37 cellular contexts compared by ENCODE assay signal in genomic region chr7:1438208-1438607, GRCh38.
"Had no signal": no experiment of that assay in that cellular context is flagged by ENCODE, and none has a peak within 500 bp of the region (broad histone marks: within the 10 kb centered on the region; RNA-seq: fewer than 3 reads in every experiment).

No MANE protein-coding gene starts in this region.

- H3K27ac Mint-ChIP-seq: activated B cell treated with CpG ODN at 0.5 μM for 24 hours; activated CD4-positive, alpha-beta memory T cell treated with anti-CD3 and anti-CD28 coated beads for 36 hours; activated CD4-positive, alpha-beta T cell treated with anti-CD3 and anti-CD28 coated beads, Interleukin-2, amount 10 ng/mL, durations not matched to agents 24 days and 14 days; activated CD8-positive, alpha-beta T cell treated with anti-CD3 and anti-CD28 coated beads for 36 hours; activated naive CD4-positive, alpha-beta T cell treated with anti-CD3 and anti-CD28 coated beads, Interleukin-2, amount 50 U/mL, for 72 hours; activated naive CD8-positive, alpha-beta T cell treated with anti-CD3 and anti-CD28 coated beads for 36 hours; activated T-cell treated with anti-CD3 and anti-CD28 coated beads, Interleukin-2, amount 50 U/mL, for 72 hours; activated T-helper 1 cell treated with anti-CD3 and anti-CD28 coated beads, Interleukin-12 subunit alpha, Interleukin-12 subunit beta, Interleukin-2, Interleukin-4 antibody, amounts not matched to agents 30 ng/mL and 10 ng/mL and 1 ng/mL, durations not matched to agents 14 hours and 24 hours and 36 hours; activated T-helper 17 cell treated with anti-CD3 and anti-CD28 coated beads, Interleukin-2, amount 50 U/mL, for 72 hours; T-helper 1 cell treated with Interleukin-12 subunit alpha and Interleukin-12 subunit beta and Interleukin-4 antibody, amounts not matched to agents 30 μg/mL and 1 μg/mL, for 36 hours; T-helper 2 cell treated with Interferon-gamma antibody and Interleukin-4, amounts not matched to agents 5 μg/mL and 100 μg/mL, for 36 hours had no signal

- H3K4me1 ChIP-seq: body of pancreas, breast epithelium had no signal

- H3K36me3 Mint-ChIP-seq: activated CD4-positive, alpha-beta memory T cell treated with anti-CD3 and anti-CD28 coated beads for 36 hours; activated naive CD4-positive, alpha-beta T cell treated with anti-CD3 and anti-CD28 coated beads, Interleukin-2, amount 50 U/mL, for 72 hours; activated naive CD8-positive, alpha-beta T cell treated with anti-CD3 and anti-CD28 coated beads for 36 hours had no signal

- H3K9me3 ChIP-seq: adrenal gland, body of pancreas, breast epithelium had no signal

- H3K27me3 Mint-ChIP-seq: activated CD4-positive, alpha-beta memory T cell treated with anti-CD3 and anti-CD28 coated beads for 36 hours; activated CD4-positive, alpha-beta T cell treated with anti-CD3 and anti-CD28 coated beads, Interleukin-2, amount 10 ng/mL, durations not matched to agents 24 days and 14 days; activated CD8-positive, alpha-beta T cell treated with anti-CD3 and anti-CD28 coated beads for 36 hours; activated naive CD8-positive, alpha-beta T cell treated with anti-CD3 and anti-CD28 coated beads for 36 hours; activated T-helper 17 cell treated with anti-CD3 and anti-CD28 coated beads, Interleukin-2, amount 50 U/mL, for 72 hours had no signal

- H3K4me3 Mint-ChIP-seq: activated B cell treated with CpG ODN at 0.5 μM for 24 hours; activated CD4-positive, alpha-beta memory T cell treated with anti-CD3 and anti-CD28 coated beads for 36 hours; activated CD4-positive, alpha-beta T cell treated with anti-CD3 and anti-CD28 coated beads, Interleukin-2, amount 10 ng/mL, durations not matched to agents 24 days and 14 days; activated CD8-positive, alpha-beta T cell treated with anti-CD3 and anti-CD28 coated beads for 36 hours; activated naive CD8-positive, alpha-beta T cell treated with anti-CD3 and anti-CD28 coated beads for 36 hours; activated T-cell treated with anti-CD3 and anti-CD28 coated beads, Interleukin-2, amount 50 U/mL, for 4 hours; activated T-cell treated with anti-CD3 and anti-CD28 coated beads, Interleukin-2, amount 50 U/mL, for 72 hours; activated T-helper 1 cell treated with anti-CD3 and anti-CD28 coated beads, Interleukin-12 subunit alpha, Interleukin-12 subunit beta, Interleukin-2, Interleukin-4 antibody, amounts not matched to agents 30 ng/mL and 10 ng/mL and 1 ng/mL, durations not matched to agents 14 hours and 24 hours and 36 hours; activated T-helper 17 cell treated with anti-CD3 and anti-CD28 coated beads, Interleukin-2, amount 50 U/mL, for 72 hours; T-helper 1 cell treated with Interleukin-12 subunit alpha and Interleukin-12 subunit beta and Interleukin-4 antibody, amounts not matched to agents 30 μg/mL and 1 μg/mL, for 36 hours; T-helper 2 cell treated with Interferon-gamma antibody and Interleukin-4, amounts not matched to agents 5 μg/mL and 100 μg/mL, for 36 hours had no signal

- ATAC-seq: activated CD8-positive, alpha-beta T cell treated with anti-CD3 and anti-CD28 coated beads for 36 hours; activated naive CD4-positive, alpha-beta T cell treated with anti-CD3 and anti-CD28 coated beads, Interleukin-2, amount 50 U/mL, for 72 hours; activated T-cell treated with anti-CD3 and anti-CD28 coated beads, Interleukin-2, amount 50 U/mL, for 4 hours; activated T-cell treated with anti-CD3 and anti-CD28 coated beads, Interleukin-2, amount 50 U/mL, for 72 hours; activated T-helper 17 cell treated with anti-CD3 and anti-CD28 coated beads, Interleukin-2, amount 50 U/mL, for 72 hours; body of pancreas had no signal

- H3K27ac ChIP-seq: adrenal gland, body of pancreas, brain microvascular endothelial cell, breast epithelium, VCaP had no signal

- DNase-seq: activated B cell treated with CpG ODN at 0.5 μM for 24 hours; activated CD4-positive, alpha-beta memory T cell treated with anti-CD3 and anti-CD28 coated beads for 36 hours; activated CD4-positive, alpha-beta T cell treated with anti-CD3 and anti-CD28 coated beads for 4 hours; activated CD4-positive, alpha-beta T cell treated with anti-CD3 and anti-CD28 coated beads, Interleukin-2, amount 10 ng/mL, durations not matched to agents 24 days and 14 days; activated CD4-positive, alpha-beta T cell treated with anti-CD3 and anti-CD28 coated beads, Interleukin-2, amount 50 U/mL, for 1 hour; activated CD4-positive, alpha-beta T cell treated with anti-CD3 and anti-CD28 coated beads, Interleukin-2, amount 50 U/mL, for 4 hours; activated CD4-positive, CD25-positive, alpha-beta regulatory T cell treated with anti-CD3 and anti-CD28 coated beads, Interleukin-2, amount 50 U/mL, for 72 hours; activated CD8-positive, alpha-beta memory T cell treated with anti-CD3 and anti-CD28 coated beads, Interleukin-2, amount 50 U/mL, for 4 hours; activated CD8-positive, alpha-beta T cell treated with anti-CD3 and anti-CD28 coated beads for 36 hours; activated effector memory CD4-positive, alpha-beta T cell treated with anti-CD3 and anti-CD28 coated beads, Interleukin-2, amount 50 U/mL, for 16 hours; activated gamma-delta T cell treated with Interleukin-2 at 50 U/mL for 16 hours; activated naive CD4-positive, alpha-beta T cell; activated naive CD4-positive, alpha-beta T cell treated with anti-CD3 and anti-CD28 coated beads, Interleukin-2, amount 50 U/mL, for 16 hours; activated naive CD8-positive, alpha-beta T cell treated with anti-CD3 and anti-CD28 coated beads for 36 hours; activated T-cell treated with anti-CD3 and anti-CD28 coated beads for 4 hours; activated T-cell treated with anti-CD3 and anti-CD28 coated beads, Interleukin-2, amount 50 U/mL, for 1 hour; activated T-cell treated with anti-CD3 and anti-CD28 coated beads, Interleukin-2, amount 50 U/mL, for 4 hours; activated T-cell treated with anti-CD3 and anti-CD28 coated beads, Interleukin-2, amount 50 U/mL, for 72 hours; adrenal gland; amniotic stem cell; aorta; body of pancreas; brain microvascular endothelial cell; central memory CD4-positive, alpha-beta T cell; SW 1271; T-helper 1 cell; T-helper 2 cell; T-helper 9 cell had no signal

- FAIRE-seq: astrocyte, TTC549 had no signal

- H3K4me1 Mint-ChIP-seq: activated B cell treated with CpG ODN at 0.5 μM for 24 hours; activated CD4-positive, alpha-beta T cell treated with anti-CD3 and anti-CD28 coated beads, Interleukin-2, amount 10 ng/mL, durations not matched to agents 24 days and 14 days; activated naive CD8-positive, alpha-beta T cell treated with anti-CD3 and anti-CD28 coated beads for 36 hours; activated T-helper 17 cell treated with anti-CD3 and anti-CD28 coated beads, Interleukin-2, amount 50 U/mL, for 72 hours had no signal

- H3K36me3 ChIP-seq: breast epithelium had no signal

- H3K4me3 ChIP-seq: adrenal gland, body of pancreas, breast epithelium had no signal

- H3K27me3 ChIP-seq: adrenal gland, body of pancreas, brain microvascular endothelial cell, breast epithelium had no signal

- H3K9me3 Mint-ChIP-seq: activated B cell treated with CpG ODN at 0.5 μM for 24 hours; activated CD4-positive, alpha-beta memory T cell treated with anti-CD3 and anti-CD28 coated beads for 36 hours; activated CD4-positive, alpha-beta T cell treated with anti-CD3 and anti-CD28 coated beads, Interleukin-2, amount 10 ng/mL, durations not matched to agents 24 days and 14 days; activated CD8-positive, alpha-beta T cell treated with anti-CD3 and anti-CD28 coated beads for 36 hours; activated naive CD4-positive, alpha-beta T cell treated with anti-CD3 and anti-CD28 coated beads, Interleukin-2, amount 50 U/mL, for 72 hours; activated naive CD8-positive, alpha-beta T cell treated with anti-CD3 and anti-CD28 coated beads for 36 hours; activated T-cell treated with anti-CD3 and anti-CD28 coated beads, Interleukin-2, amount 50 U/mL, for 4 hours; activated T-cell treated with anti-CD3 and anti-CD28 coated beads, Interleukin-2, amount 50 U/mL, for 72 hours; activated T-helper 1 cell treated with anti-CD3 and anti-CD28 coated beads, Interleukin-12 subunit alpha, Interleukin-12 subunit beta, Interleukin-2, Interleukin-4 antibody, amounts not matched to agents 30 ng/mL and 10 ng/mL and 1 ng/mL, durations not matched to agents 14 hours and 24 hours and 36 hours; activated T-helper 17 cell treated with anti-CD3 and anti-CD28 coated beads, Interleukin-2, amount 50 U/mL, for 72 hours; T-helper 1 cell treated with Interleukin-12 subunit alpha and Interleukin-12 subunit beta and Interleukin-4 antibody, amounts not matched to agents 30 μg/mL and 1 μg/mL, for 36 hours; T-helper 2 cell treated with Interferon-gamma antibody and Interleukin-4, amounts not matched to agents 5 μg/mL and 100 μg/mL, for 36 hours had no signal
